In genomic region chr7:33882950-33883349, GRCh38 we compare ENCODE assay signal across 23 cellular contexts. TPM values are rescaled to one million over a fixed set of nuclear protein-coding genes. Genes with fewer than 3 reads are reported as not detected.
"Had no signal": no experiment of that assay in that cellular context is flagged by ENCODE, and none has a peak within 500 bp of the region (broad histone marks: within the 10 kb centered on the region; RNA-seq: fewer than 3 reads in every experiment).

No MANE protein-coding gene starts in this region.

- H3K4me3 ChIP-seq: colonic mucosa, gastroesophageal sphincter, heart left ventricle, hepatocyte, lower lobe of right lung, neural progenitor cell, psoas muscle, sigmoid colon, thoracic aorta, tibial nerve, upper lobe of left lung, uterus had no signal

- H3K4me2 ChIP-seq: hepatocyte, neural progenitor cell had no signal

- H3K9me3 ChIP-seq: colonic mucosa, gastroesophageal sphincter, heart left ventricle, lower lobe of right lung, psoas muscle, sigmoid colon, thoracic aorta, tibial nerve, upper lobe of left lung, uterus had no signal

- H3K36me3 ChIP-seq: colonic mucosa, gastroesophageal sphincter, heart left ventricle, lower lobe of right lung, neural progenitor cell, sigmoid colon, thoracic aorta, tibial nerve, upper lobe of left lung, uterus had no signal

- H3K79me2 ChIP-seq: hepatocyte had no signal

- H3K4me1 ChIP-seq: colonic mucosa, psoas muscle, upper lobe of left lung, uterus had no signal

- H3K27me3 ChIP-seq: colonic mucosa, gastroesophageal sphincter, heart left ventricle, neural progenitor cell, sigmoid colon, tibial nerve, upper lobe of left lung, uterus had no signal

- H2AFZ ChIP-seq: hepatocyte had no signal

- ATAC-seq: left colon; naive thymus-derived CD4-positive, alpha-beta T cell; stimulated activated memory B cell treated with anti-CD40 and anti-IgM and Interleukin-4, amounts not matched to agents 10 μg/mL and 1 μg/mL and 100 μg/mL, for 72 hours; stimulated activated naive CD8-positive, alpha-beta T cell treated with anti-CD3 and anti-CD28 coated beads, Interleukin-15, Interleukin-2, amounts not matched to agents 100 U/mL and 50 U/mL, for 24 hours had no signal

- DNase-seq: colonic mucosa; effector CD8-positive, alpha-beta T cell; endodermal cell; erythroblast; heart left ventricle; kidney glomerular epithelial cell; left colon; left ventricle myocardium superior; lower lobe of right lung; naive thymus-derived CD4-positive, alpha-beta T cell; psoas muscle; right cardiac atrium; sigmoid colon; stimulated activated CD4-positive, alpha-beta T cell treated with anti-CD3 and anti-CD28 coated beads, Interleukin-4, amount 100 ng/mL, for 4 hours; stimulated activated naive CD8-positive, alpha-beta T cell treated with anti-CD3 and anti-CD28 coated beads, Interleukin-15, Interleukin-2, amounts not matched to agents 100 U/mL and 50 U/mL, for 24 hours; upper lobe of left lung; uterus had no signal

- H3K9ac ChIP-seq: neural progenitor cell had no signal

- H3K27ac ChIP-seq: colonic mucosa, gastroesophageal sphincter, hepatocyte, lower lobe of right lung, neural progenitor cell, psoas muscle, tibial nerve had no signal

RNA-seq across cellular contexts. Expression of gene BMPER, which starts 22.4 kb away (rescaled TPM):
- polyA plus RNA-seq: naive thymus-derived CD4-positive, alpha-beta T cell had no signal
